In the genomic region with DNA sequence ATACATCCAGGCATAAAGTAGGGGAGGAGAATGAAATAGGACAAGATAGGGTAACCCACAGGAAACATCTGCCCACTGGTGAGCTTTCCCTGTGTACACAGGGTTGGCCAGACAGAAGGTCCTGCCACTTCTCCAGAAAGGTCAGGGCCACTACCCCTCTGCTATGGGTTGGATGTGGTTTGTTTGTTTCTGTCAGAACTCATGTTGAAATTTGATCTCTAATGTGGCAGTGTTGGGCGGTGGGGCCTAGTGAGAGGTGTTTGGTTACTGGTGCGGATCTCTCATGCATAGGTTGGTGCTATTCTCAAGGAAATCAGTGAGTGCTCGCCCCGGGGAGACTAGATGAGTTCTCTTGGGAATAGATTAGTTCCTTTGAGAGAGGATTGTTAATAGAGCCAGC, we compare ENCODE assay signal across 1 cellular context.
TF ChIP-seq lines count a peak whose summit lies in the region.

No MANE protein-coding gene starts in this region.

TF ChIP-seq in HepG2, 621 proteins besides CTCF, POLR2A, EP300 and RAD21 (continued from another document and continues in another):
- TF ChIP-seq ZNF142 (CRISPR knock-in tag; IDR thresholded peaks at IDR 0.05) (no peak), ZNF232 (CRISPR knock-in tag; IDR thresholded peaks at IDR 0.05; ENCODE audit: borderline replicate concordance) (no peak), FOXP1 (IDR thresholded peaks at IDR 0.05) (no peak), FOXP1 (CRISPR knock-in tag; IDR thresholded peaks at IDR 0.05) (peak; percentile 77), ZNF430 (CRISPR knock-in tag; IDR thresholded peaks at IDR 0.05) (peak; percentile 69; the same call in 1 of the 2 replicates), PLRG1 (conservative IDR thresholded peaks at IDR 0.05) (no peak), RCOR2 (CRISPR knock-in tag; IDR thresholded peaks at IDR 0.05) (peak; percentile 43; the same call in 1 of the 2 replicates), GABPA (IDR thresholded peaks at IDR 0.05; ENCODE audit: low read depth, low read length) (no peak), GABPA (CRISPR knock-in tag; IDR thresholded peaks at IDR 0.05; ENCODE audit: low read depth) (peak; percentile 22; the same call in 1 of the 2 replicates), ZNF800 (CRISPR knock-in tag; IDR thresholded peaks at IDR 0.05) (0 out of 2 replicates have a peak, but pooled peaks have one; percentile 62), GTF3A (CRISPR knock-in tag; conservative IDR thresholded peaks at IDR 0.05) (no peak), ZNF589 (CRISPR knock-in tag; conservative IDR thresholded peaks at IDR 0.05) (no peak), HNRNPL (IDR thresholded peaks at IDR 0.05; ENCODE audit: low read depth, low read length) (no peak), NR1H2 (CRISPR knock-in tag; IDR thresholded peaks at IDR 0.05; ENCODE audit: borderline replicate concordance, low read depth) (no peak), ZKSCAN5 (CRISPR knock-in tag; IDR thresholded peaks at IDR 0.05) (no peak), NFE2L2 (IDR thresholded peaks at IDR 0.05; ENCODE audit: low read length) (no peak), MBNL3 (CRISPR knock-in tag; conservative IDR thresholded peaks at IDR 0.05) (no peak), HDAC2 (CRISPR knock-in tag; IDR thresholded peaks at IDR 0.05) (peak; percentile 88), SKI (IDR thresholded peaks at IDR 0.05; ENCODE audit: partially characterized antibody) (peak; percentile 93), ELF3 (CRISPR knock-in tag; IDR thresholded peaks at IDR 0.05) (peak; percentile 56; the same call in 1 of the 2 replicates), NCOA2 (CRISPR knock-in tag; IDR thresholded peaks at IDR 0.05) (peak; percentile 73), ZNF44 (CRISPR knock-in tag; IDR thresholded peaks at IDR 0.05) (no peak), SNAPC4 (CRISPR knock-in tag; IDR thresholded peaks at IDR 0.05) (no peak), BRCA1 (CRISPR knock-in tag; IDR thresholded peaks at IDR 0.05) (no peak), MED1 (CRISPR knock-in tag; IDR thresholded peaks at IDR 0.05) (peak; percentile 69), NFYC (CRISPR knock-in tag; IDR thresholded peaks at IDR 0.05) (no peak), REPIN1 (CRISPR knock-in tag; IDR thresholded peaks at IDR 0.05; ENCODE audit: borderline replicate concordance, low read depth) (no peak), ZNF687 (CRISPR knock-in tag; IDR thresholded peaks at IDR 0.05) (no peak), ZNF564 (CRISPR knock-in tag; IDR thresholded peaks at IDR 0.05) (no peak), DPF2 (CRISPR knock-in tag; IDR thresholded peaks at IDR 0.05; ENCODE audit: borderline replicate concordance, low read depth) (0 out of 2 replicates have a peak, but pooled peaks have one; percentile 18), DR1 (CRISPR knock-in tag; IDR thresholded peaks at IDR 0.05) (no peak)
- TF ChIP-seq, protein P1, sequence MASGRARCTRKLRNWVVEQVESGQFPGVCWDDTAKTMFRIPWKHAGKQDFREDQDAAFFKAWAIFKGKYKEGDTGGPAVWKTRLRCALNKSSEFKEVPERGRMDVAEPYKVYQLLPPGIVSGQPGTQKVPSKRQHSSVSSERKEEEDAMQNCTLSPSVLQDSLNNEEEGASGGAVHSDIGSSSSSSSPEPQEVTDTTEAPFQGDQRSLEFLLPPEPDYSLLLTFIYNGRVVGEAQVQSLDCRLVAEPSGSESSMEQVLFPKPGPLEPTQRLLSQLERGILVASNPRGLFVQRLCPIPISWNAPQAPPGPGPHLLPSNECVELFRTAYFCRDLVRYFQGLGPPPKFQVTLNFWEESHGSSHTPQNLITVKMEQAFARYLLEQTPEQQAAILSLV (CRISPR knock-in tag; IDR thresholded peaks at IDR 0.05; ENCODE audit: borderline replicate concordance) = no peak
- TF ChIP-seq, protein P2, sequence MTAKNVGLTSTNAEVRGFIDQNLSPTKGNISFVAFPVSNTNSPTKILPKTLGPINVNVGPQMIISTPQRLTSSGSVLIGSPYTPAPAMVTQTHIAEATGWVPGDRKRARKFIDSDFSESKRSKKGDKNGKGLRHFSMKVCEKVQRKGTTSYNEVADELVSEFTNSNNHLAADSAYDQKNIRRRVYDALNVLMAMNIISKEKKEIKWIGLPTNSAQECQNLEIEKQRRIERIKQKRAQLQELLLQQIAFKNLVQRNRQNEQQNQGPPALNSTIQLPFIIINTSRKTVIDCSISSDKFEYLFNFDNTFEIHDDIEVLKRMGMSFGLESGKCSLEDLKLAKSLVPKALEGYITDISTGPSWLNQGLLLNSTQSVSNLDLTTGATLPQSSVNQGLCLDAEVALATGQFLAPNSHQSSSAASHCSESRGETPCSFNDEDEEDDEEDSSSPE (CRISPR knock-in tag; IDR thresholded peaks at IDR 0.05) = 0 out of 2 replicates have a peak, but pooled peaks have one; percentile 29
- TF ChIP-seq, protein P3, sequence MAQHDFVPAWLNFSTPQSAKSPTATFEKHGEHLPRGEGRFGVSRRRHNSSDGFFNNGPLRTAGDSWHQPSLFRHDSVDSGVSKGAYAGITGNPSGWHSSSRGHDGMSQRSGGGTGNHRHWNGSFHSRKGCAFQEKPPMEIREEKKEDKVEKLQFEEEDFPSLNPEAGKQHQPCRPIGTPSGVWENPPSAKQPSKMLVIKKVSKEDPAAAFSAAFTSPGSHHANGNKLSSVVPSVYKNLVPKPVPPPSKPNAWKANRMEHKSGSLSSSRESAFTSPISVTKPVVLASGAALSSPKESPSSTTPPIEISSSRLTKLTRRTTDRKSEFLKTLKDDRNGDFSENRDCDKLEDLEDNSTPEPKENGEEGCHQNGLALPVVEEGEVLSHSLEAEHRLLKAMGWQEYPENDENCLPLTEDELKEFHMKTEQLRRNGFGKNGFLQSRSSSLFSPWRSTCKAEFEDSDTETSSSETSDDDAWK (CRISPR knock-in tag; IDR thresholded peaks at IDR 0.05) = no peak
